Comparison of ENCODE assay signal across 8 cellular contexts in genomic region chr4:176320976-176321361, GRCh38. TPM values are rescaled to one million over a fixed set of nuclear protein-coding genes. Genes with fewer than 3 reads are reported as not detected.
DNase-seq lines count a peak whose midpoint lies in the region; ATAC-seq lines count a peak whose summit lies in the region.

No MANE protein-coding gene starts in this region.

- peak overlapping the region; percentile 93 to 99 (median 98) for H3K9ac ChIP-seq in BLaER1 treated with 17β-estradiol and CSF1 and Interleukin-3, amounts not matched to agents 10 nM and 100 nM
- H3K9ac ChIP-seq in mucosa of stomach (ENCODE audit: low read length): peak overlapping the region; percentile 95

- no peak for DNase-seq in caudate nucleus (lab: John Stamatoyannopoulos, UW)
- no peak for DNase-seq in stimulated activated CD4-positive, alpha-beta T cell treated with anti-CD3 and anti-CD28 coated beads, Interleukin-2, amount 100 ng/mL, for 24 hours
- DNase-seq in cerebellum (ENCODE audit: low spot score): no peak

- peaks cover 7 to 58% (median 34%) of the 10 kb centered on the region in 10 experiments; a peak in 18 of 20 replicates for H3K4me1 ChIP-seq in BLaER1 treated with 17β-estradiol and CSF1 and Interleukin-3, amounts not matched to agents 10 nM and 100 nM
- H3K4me1 ChIP-seq in mucosa of stomach (ENCODE audit: control insufficient read depth, insufficient read depth, low read length): no peaks in the 10 kb centered on the region

- H3K27me3 ChIP-seq in BLaER1 treated with 17β-estradiol and CSF1 and Interleukin-3, amounts not matched to agents 10 nM and 100 nM: no peaks in the 10 kb centered on the region
- no peaks in the 10 kb centered on the region for H3K27me3 ChIP-seq in mucosa of stomach (ENCODE audit: control insufficient read depth, insufficient read depth, low read length)

- ATAC-seq in HG02938 (IDR thresholded peaks at IDR 0.05; ENCODE audit: unreplicated experiment) (no peak), HG03135 (IDR thresholded peaks at IDR 0.05; ENCODE audit: unreplicated experiment) (no peak)

- H3K4me3 ChIP-seq in BLaER1 treated with 17β-estradiol and CSF1 and Interleukin-3, amounts not matched to agents 10 nM and 100 nM: peak overlapping the region; percentile 91 to 98 (median 96)
- H3K4me3 ChIP-seq in mucosa of stomach (ENCODE audit: low read length): peak overlapping the region; percentile 68

- H4K20me1 ChIP-seq in BLaER1 treated with 17β-estradiol and CSF1 and Interleukin-3, amounts not matched to agents 10 nM and 100 nM: peaks cover 41 to 55% (median 51%) of the 10 kb centered on the region in 11 experiments; a peak in 20 of 22 replicates

- peak overlapping the region; percentile 69 to 99 (median 89) for H3K4me2 ChIP-seq in BLaER1 treated with 17β-estradiol and CSF1 and Interleukin-3, amounts not matched to agents 10 nM and 100 nM

- H3K36me3 ChIP-seq in BLaER1 treated with 17β-estradiol and CSF1 and Interleukin-3, amounts not matched to agents 10 nM and 100 nM: peaks cover under 1 to 31% (median 22%) of the 10 kb centered on the region in 11 experiments; a peak in 20 of 22 replicates
- H3K36me3 ChIP-seq in KOPT-K1 (ENCODE audit: insufficient read depth, low read length) (peaks cover 13% of the 10 kb centered on the region; the same call in 1 of the 2 replicates), mucosa of stomach (ENCODE audit: control insufficient read depth, insufficient read depth, low read length) (no peaks in the 10 kb centered on the region)

- H3K27ac ChIP-seq in BLaER1 treated with 17β-estradiol and CSF1 and Interleukin-3, amounts not matched to agents 10 nM and 100 nM: peak overlapping the region; percentile 95 to 99 (median 98)
- H3K27ac ChIP-seq in KOPT-K1 (ENCODE audit: low read depth, low read length, poor library complexity, severe bottlenecking) (peak overlapping the region; percentile 93), caudate nucleus (ENCODE audit: low read depth, low read length) (peak overlapping the region; percentile 93)

- H3K9me3 ChIP-seq in BLaER1 treated with 17β-estradiol and CSF1 and Interleukin-3, amounts not matched to agents 10 nM and 100 nM (replicated peaks in 1 of 11): no peaks in the 10 kb centered on the region
- H3K9me3 ChIP-seq in KOPT-K1 (ENCODE audit: insufficient read depth, low read length, poor library complexity, severe bottlenecking) (no peaks in the 10 kb centered on the region), mucosa of stomach (ENCODE audit: control insufficient read depth, low read length) (no peaks in the 10 kb centered on the region)

RNA-seq across cellular contexts. Expression of gene SPCS3, which starts 1.2 kb away (rescaled TPM):
- total RNA-seq in cerebellum: 89.8 TPM

RNA-seq across cellular contexts. Expression of gene ASB5, which starts 51.9 kb away (rescaled TPM):
- total RNA-seq in cerebellum: 0.36 TPM
